In the genomic region with DNA sequence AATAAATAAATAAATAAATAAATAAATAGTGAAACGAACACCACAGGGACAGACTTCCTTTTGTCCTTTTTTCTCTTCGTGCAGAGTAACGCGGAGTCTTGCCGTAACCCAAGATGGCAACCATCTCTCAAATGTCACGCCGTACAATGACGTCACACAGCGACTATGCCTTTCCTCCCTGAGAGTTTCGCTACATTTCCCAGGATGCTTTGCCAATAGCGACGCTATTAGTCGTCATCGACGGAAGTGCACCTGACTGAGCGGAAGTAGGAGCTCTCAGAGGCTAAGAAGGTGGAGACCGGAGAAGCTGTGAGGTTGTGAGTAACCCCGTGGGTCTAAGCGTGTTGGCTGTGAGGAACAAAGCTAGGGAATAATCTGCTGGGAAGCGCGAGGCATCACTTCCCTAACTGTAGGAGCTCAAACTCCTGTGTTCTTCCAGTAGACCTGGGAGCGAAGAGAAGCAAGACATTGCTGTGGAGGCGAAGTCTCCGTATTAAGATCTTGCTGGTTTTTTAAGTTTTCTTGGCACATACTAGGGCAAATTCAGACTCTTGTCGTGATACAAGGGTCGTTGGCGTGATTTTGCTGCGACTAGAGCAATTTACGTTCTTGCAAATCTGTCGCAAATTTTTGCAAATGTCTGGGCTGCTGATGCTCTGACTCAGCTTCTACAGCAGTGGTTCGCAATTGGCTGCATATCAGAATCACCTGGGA, we compare ENCODE assay signal across 8 cellular contexts. TPM values are rescaled to one million over a fixed set of nuclear protein-coding genes. Genes with fewer than 3 reads are reported as not detected.
DNase-seq lines count a peak whose midpoint lies in the region; TF ChIP-seq lines count a peak whose summit lies in the region.

A gene with protein sequence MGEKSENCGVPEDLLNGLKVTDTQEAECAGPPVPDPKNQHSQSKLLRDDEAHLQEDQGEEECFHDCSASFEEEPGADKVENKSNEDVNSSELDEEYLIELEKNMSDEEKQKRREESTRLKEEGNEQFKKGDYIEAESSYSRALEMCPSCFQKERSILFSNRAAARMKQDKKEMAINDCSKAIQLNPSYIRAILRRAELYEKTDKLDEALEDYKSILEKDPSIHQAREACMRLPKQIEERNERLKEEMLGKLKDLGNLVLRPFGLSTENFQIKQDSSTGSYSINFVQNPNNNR (plus strand): TSS at position 263 of the 714 bp plus-strand sequence. CDS start 1,390 bp downstream, outside the sequence.

- DNase-seq in GM04504 (ENCODE audit: low read depth) (peak; percentile 98), HFFc6 (peak; percentile 97), NB4 (ENCODE audit: low read depth) (peak; percentile 98), SK-N-MC (ENCODE audit: low read depth, low spot score) (peak; percentile 99), germinal center (ENCODE audit: low spot score) (peak; percentile 91), non-pigmented ciliary epithelial cell (ENCODE audit: low read depth) (peak; percentile 96), superior temporal gyrus (ENCODE audit: extremely low spot score) (peak; percentile 100)

- TF ChIP-seq CTCF in HFFc6 (IDR thresholded peaks at IDR 0.05), result no peak
- no peak for TF ChIP-seq CTCF in NB4 (IDR thresholded peaks at IDR 0.05; ENCODE audit: low read depth, low read length)

- no peaks in the 10 kb centered on the region for H3K9me3 Mint-ChIP-seq in HFFc6
- H3K9me3 Mint-ChIP-seq in activated naive CD4-positive, alpha-beta T cell treated with anti-CD3 and anti-CD28 coated beads, Interleukin-2, amount 50 U/mL, for 24 hours, result no peaks in the 10 kb centered on the region

- H3K27ac ChIP-seq in SK-N-MC, result peak within 1 kb of the TSS; percentile 52; the same call in 1 of the 2 replicates

- no peaks in the 10 kb centered on the region for H3K9me3 ChIP-seq in SK-N-MC (ENCODE audit: low read depth, low read length)

- peaks cover 14% of the 10 kb centered on the region; the same call in 1 of the 2 replicates for H3K36me3 Mint-ChIP-seq in HFFc6 (ENCODE audit: low read depth)
- peaks cover 6% of the 10 kb centered on the region for H3K36me3 Mint-ChIP-seq in activated naive CD4-positive, alpha-beta T cell treated with anti-CD3 and anti-CD28 coated beads, Interleukin-2, amount 50 U/mL, for 24 hours

- H3K4me3 ChIP-seq in NB4 (ENCODE audit: low read depth, low read length) (peak within 1 kb of the TSS; percentile 100), SK-N-MC (peak within 1 kb of the TSS; percentile 98)

- H3K9ac ChIP-seq in SK-N-MC (ENCODE audit: insufficient read length), result peak within 1 kb of the TSS; percentile 95

- H3K36me3 ChIP-seq in SK-N-MC (ENCODE audit: insufficient read depth, low read length), result peaks cover 31% of the 10 kb centered on the region

- peak within 1 kb of the TSS; percentile 98 for H3K4me3 Mint-ChIP-seq in HFFc6
- H3K4me3 Mint-ChIP-seq in activated naive CD4-positive, alpha-beta T cell treated with anti-CD3 and anti-CD28 coated beads, Interleukin-2, amount 50 U/mL, for 24 hours, result peak within 1 kb of the TSS; percentile 95

- peaks cover 25% of the 10 kb centered on the region for H3K4me1 Mint-ChIP-seq in HFFc6 (ENCODE audit: low read depth)
- H3K4me1 Mint-ChIP-seq in activated naive CD4-positive, alpha-beta T cell treated with anti-CD3 and anti-CD28 coated beads, Interleukin-2, amount 50 U/mL, for 24 hours, result peaks cover 28% of the 10 kb centered on the region

- peak within 1 kb of the TSS; percentile 96 for H3K27ac Mint-ChIP-seq in HFFc6
- peak within 1 kb of the TSS; percentile 93 for H3K27ac Mint-ChIP-seq in activated naive CD4-positive, alpha-beta T cell treated with anti-CD3 and anti-CD28 coated beads, Interleukin-2, amount 50 U/mL, for 24 hours

- TF ChIP-seq POLR2A in NB4 (IDR thresholded peaks at IDR 0.05; ENCODE audit: extremely low read depth, insufficient read length), result peak; percentile 95

- peaks cover 2% of the 10 kb centered on the region for H3K27me3 Mint-ChIP-seq in HFFc6 (ENCODE audit: insufficient read depth)
- H3K27me3 Mint-ChIP-seq in activated naive CD4-positive, alpha-beta T cell treated with anti-CD3 and anti-CD28 coated beads, Interleukin-2, amount 50 U/mL, for 24 hours, result no peaks in the 10 kb centered on the region

RNA-seq across cellular contexts. Expression of the gene that starts here (rescaled TPM):
- total RNA-seq in HFFc6 (2021; fragmentation: NEBNext Ultra II Directional; extraction: Animal tissue kit (Norgen Biotek cat#: 25700)), result 10 to 100 TPM; 63.9 to 76.0 (median 70.6) TPM

Comparison
In these comparisons a context has a peak if more than half of its experiments do, and no peak if none do; other contexts are left out.
1. Peak in every context shown above with its lines: DNase-seq, H3K4me3 ChIP-seq and H3K27ac ChIP-seq.